In genomic region chr16:54533856-54534490, GRCh38 we compare ENCODE assay signal across 22 cellular contexts.
"Had no signal": no experiment of that assay in that cellular context is flagged by ENCODE, and none has a peak within 500 bp of the region (broad histone marks: within the 10 kb centered on the region; RNA-seq: fewer than 3 reads in every experiment).

No MANE protein-coding gene starts in this region.

- H3K9me3 ChIP-seq: esophagus squamous epithelium, mucosa of descending colon, psoas muscle, testis, upper lobe of right lung, vagina had no signal

- H3K27me3 ChIP-seq: heart left ventricle, right lobe of liver, testis, tibial nerve, upper lobe of right lung, vagina had no signal

- H3K4me1 ChIP-seq: esophagus squamous epithelium, heart left ventricle, psoas muscle, right lobe of liver, testis, tibial nerve, upper lobe of right lung, vagina had no signal

- H3K4me1 Mint-ChIP-seq: stimulated activated naive B cell treated with anti-CD40 and anti-IgM and Interleukin-4, amounts not matched to agents 10 μg/mL and 1 μg/mL and 100 μg/mL, for 72 hours; stimulated activated naive CD8-positive, alpha-beta T cell treated with anti-CD3 and anti-CD28 coated beads, Interleukin-15, amount 100 ng/mL, for 72 hours had no signal

- DNase-seq: cortex of kidney; dorsolateral prefrontal cortex; effector CD8-positive, alpha-beta T cell; esophagus squamous epithelium; foreskin fibroblast; heart left ventricle; hippocampal formation; kidney glomerular epithelial cell; mesendoderm; mucosa of descending colon; nephron progenitor cell; psoas muscle; retina; right lobe of liver; stimulated activated CD4-positive, alpha-beta T cell treated with anti-CD3 and anti-CD28 coated beads, Interleukin-2, amount 100 ng/mL, for 24 hours; stimulated activated CD4-positive, alpha-beta T cell treated with anti-CD3 and anti-CD28 coated beads, Interleukin-4, amount 100 ng/mL, for 4 hours; stimulated activated naive B cell treated with anti-CD40 and anti-IgM and Interleukin-4, amounts not matched to agents 10 μg/mL and 1 μg/mL and 100 μg/mL, for 72 hours; stimulated activated naive CD8-positive, alpha-beta T cell treated with anti-CD3 and anti-CD28 coated beads, Interleukin-15, amount 100 ng/mL, for 72 hours; testis; upper lobe of right lung had no signal

- H3K4me3 Mint-ChIP-seq: nephron progenitor cell; stimulated activated naive B cell treated with anti-CD40 and anti-IgM and Interleukin-4, amounts not matched to agents 10 μg/mL and 1 μg/mL and 100 μg/mL, for 72 hours; stimulated activated naive CD8-positive, alpha-beta T cell treated with anti-CD3 and anti-CD28 coated beads, Interleukin-15, amount 100 ng/mL, for 72 hours had no signal

- H3K27ac ChIP-seq: dorsolateral prefrontal cortex, esophagus squamous epithelium, heart left ventricle, psoas muscle, right lobe of liver, testis, tibial nerve, upper lobe of right lung, vagina had no signal

- H3K27me3 Mint-ChIP-seq: stimulated activated naive CD8-positive, alpha-beta T cell treated with anti-CD3 and anti-CD28 coated beads, Interleukin-15, amount 100 ng/mL, for 72 hours had no signal

- H3K36me3 ChIP-seq: esophagus squamous epithelium, heart left ventricle, right lobe of liver, tibial nerve, upper lobe of right lung, vagina had no signal

- H3K4me3 ChIP-seq: dorsolateral prefrontal cortex, esophagus squamous epithelium, heart left ventricle, mucosa of descending colon, psoas muscle, right lobe of liver, testis, tibial nerve, upper lobe of right lung, vagina had no signal

- H3K27ac Mint-ChIP-seq: nephron progenitor cell; stimulated activated naive B cell treated with anti-CD40 and anti-IgM and Interleukin-4, amounts not matched to agents 10 μg/mL and 1 μg/mL and 100 μg/mL, for 72 hours; stimulated activated naive CD8-positive, alpha-beta T cell treated with anti-CD3 and anti-CD28 coated beads, Interleukin-15, amount 100 ng/mL, for 72 hours had no signal

- H3K36me3 Mint-ChIP-seq: stimulated activated naive B cell treated with anti-CD40 and anti-IgM and Interleukin-4, amounts not matched to agents 10 μg/mL and 1 μg/mL and 100 μg/mL, for 72 hours had no signal
